Comparison of ENCODE assay signal across 8 cellular contexts in genomic region chr4:9891740-9892139, GRCh38.
"Had no signal": no experiment of that assay in that cellular context is flagged by ENCODE, and none has a peak within 500 bp of the region (broad histone marks: within the 10 kb centered on the region; RNA-seq: fewer than 3 reads in every experiment).

No MANE protein-coding gene starts in this region.

- H3K4me3 ChIP-seq: GM12878 had no signal

- FAIRE-seq: G401.6, GM12878, GM12891, GM12892, GM18507, GM19239 had no signal

- DNase-seq: GDM1, GF-D8 had no signal
